1 cellular context compared by ENCODE assay signal in the genomic region with DNA sequence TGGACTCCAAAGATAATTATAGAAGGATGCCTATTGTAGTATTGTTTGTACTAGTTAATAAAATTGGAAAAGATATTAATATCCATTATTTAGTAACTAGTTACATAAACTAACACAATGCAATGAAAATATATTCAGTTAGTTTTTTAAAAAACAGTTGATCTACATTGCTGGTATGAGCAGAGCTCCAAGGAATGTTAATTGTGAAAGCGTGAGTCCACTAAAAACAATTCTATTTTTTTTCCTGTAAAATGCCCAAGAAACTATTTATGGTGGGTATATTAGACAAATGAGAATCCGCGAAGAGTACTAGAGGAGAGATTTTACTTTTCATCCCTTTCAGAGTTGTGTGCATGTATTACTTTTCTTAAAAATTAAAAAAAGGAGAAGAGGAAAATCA.
TF ChIP-seq lines count a peak whose summit lies in the region.

No MANE protein-coding gene starts in this region.

TF ChIP-seq in IMR-90, 13 proteins besides CTCF, POLR2A, EP300 and RAD21 (continued from another document):
- TF ChIP-seq MAZ (IDR thresholded peaks at IDR 0.05; ENCODE audit: borderline replicate concordance, low read depth, low read length) (no peak), RCOR1 (IDR thresholded peaks at IDR 0.05; ENCODE audit: insufficient replicate concordance, low read length) (no peak), CEBPB (IDR thresholded peaks at IDR 0.05; ENCODE audit: low read depth, low read length) (no peak)
